19 cellular contexts compared by ENCODE assay signal in the genomic region with DNA sequence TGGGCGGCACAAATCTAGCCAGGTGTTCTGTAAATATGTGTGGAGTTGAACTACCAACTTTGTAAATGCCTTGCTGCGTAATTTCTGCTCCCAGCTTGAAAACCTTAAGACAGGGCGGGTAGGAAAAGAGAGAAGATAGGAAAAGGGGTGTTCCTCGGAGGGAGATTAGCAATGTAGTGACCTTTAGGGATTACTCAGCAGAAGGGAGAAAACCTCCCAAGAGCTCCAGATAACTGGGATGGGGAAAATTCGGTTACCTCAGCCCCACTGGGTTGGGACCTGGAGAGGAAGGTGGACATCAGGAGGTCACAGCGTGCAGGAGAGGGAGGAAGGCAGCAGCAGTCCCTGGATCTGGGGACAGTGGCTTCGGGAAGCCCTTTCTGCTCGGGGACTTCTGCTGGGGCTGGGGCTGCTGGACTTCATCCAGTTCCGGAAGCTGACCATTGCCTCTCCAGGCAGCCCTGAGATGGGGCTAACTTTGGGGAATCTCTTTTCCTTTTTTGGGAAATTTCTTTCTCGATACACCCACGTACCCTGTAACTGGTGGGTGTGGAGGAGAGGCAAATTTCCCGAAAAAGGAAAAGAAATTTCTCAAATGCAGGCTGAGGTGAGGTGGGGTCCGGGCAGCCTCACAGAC. TPM values are rescaled to one million over a fixed set of nuclear protein-coding genes. Genes with fewer than 3 reads are reported as not detected.
DNase-seq lines count a peak whose midpoint lies in the region; ATAC-seq and TF ChIP-seq lines count a peak whose summit lies in the region.
"Had no signal": no experiment of that assay in that cellular context is flagged by ENCODE, and none has a peak within 500 bp of the region (broad histone marks: within the 10 kb centered on the region; RNA-seq: fewer than 3 reads in every experiment).

No MANE protein-coding gene starts in this region.

- peaks cover 44% of the 10 kb centered on the region for H3K36me3 Mint-ChIP-seq in nephron progenitor cell (ENCODE audit: low read depth)

- no peaks in the 10 kb centered on the region for H3K9me2 ChIP-seq in PC-9 (ENCODE audit: insufficient read depth)

- CTCF ChIA-PET in PC-9 (lab: Charles Lee): no interaction called here

- peaks cover 96% of the 10 kb centered on the region for H3F3A ChIP-seq in PC-9 (ENCODE audit: insufficient read depth, low read depth)

- peak; percentile 49 for DNase-seq in activated effector memory CD4-positive, alpha-beta T cell treated with anti-CD3 and anti-CD28 coated beads, Interleukin-2, amount 50 U/mL, for 16 hours
- no peak for DNase-seq in activated effector memory CD4-positive, alpha-beta T cell treated with Interleukin-2 at 50 U/mL for 16 hours
- DNase-seq in dorsolateral prefrontal cortex (peak in 3 of 10 donors; percentile 23 to 35 (median 33)), nephron progenitor cell (no peak), testis (no peak), NAMALWA (ENCODE audit: low spot score) (no peak), PC-9 (no peak)
- DNase-seq: 8988T; activated CD8-positive, alpha-beta T cell treated with anti-CD3 and anti-CD28 coated beads, Interleukin-2, amount 10 ng/mL, durations not matched to agents 7 days and 5 days; activated T-cell treated with anti-CD3 and anti-CD28 coated beads, Interleukin-2, amount 50 U/mL, for 24 hours; BE2C; NCI-H1694; stimulated activated CD4-positive, alpha-beta T cell treated with anti-CD3 and anti-CD28 coated beads, Interleukin-15, amount 100 ng/mL, for 24 hours; stimulated activated naive CD8-positive, alpha-beta T cell treated with anti-CD3 and anti-CD28 coated beads, Interleukin-15, Interleukin-2, amounts not matched to agents 100 U/mL and 50 U/mL, for 24 hours had no signal

- no peak overlapping the region for H3K4me3 Mint-ChIP-seq in nephron progenitor cell
- H3K4me3 Mint-ChIP-seq: activated CD8-positive, alpha-beta T cell treated with anti-CD3 and anti-CD28 coated beads, Interleukin-2, amount 10 ng/mL, durations not matched to agents 7 days and 5 days; activated naive CD4-positive, alpha-beta T cell treated with anti-CD3 and anti-CD28 coated beads, Interleukin-2, amount 50 U/mL, for 24 hours; activated T-cell treated with anti-CD3 and anti-CD28 coated beads, Interleukin-2, amount 50 U/mL, for 24 hours; IgD-negative memory B cell had no signal

- TF ChIP-seq POLR2A in testis (IDR thresholded peaks at IDR 0.05): no peak

- H3K9me3 ChIP-seq in testis (no peaks in the 10 kb centered on the region), PC-9 (ENCODE audit: insufficient read depth, low read depth) (no peaks in the 10 kb centered on the region)
- H3K9me3 ChIP-seq: BE2C, HAP-1, mucosa of descending colon had no signal

- TF ChIP-seq CTCF in dorsolateral prefrontal cortex (IDR thresholded peaks at IDR 0.05 in 54 of 56, conservative IDR thresholded peaks at IDR 0.05 in 2 of 56; ENCODE audit: low read depth in 1 of 56, partially characterized antibody in 56 of 56) (no peak), nephron progenitor cell (IDR thresholded peaks at IDR 0.05) (no peak), testis (IDR thresholded peaks at IDR 0.05) (no peak), PC-9 (conservative IDR thresholded peaks at IDR 0.05) (no peak)

- H3K4me3 ChIP-seq in dorsolateral prefrontal cortex: peak overlapping the region in 1 of 59 donors; percentile 19
- H3K4me3 ChIP-seq in testis: no peak overlapping the region
- no peak overlapping the region for H3K4me3 ChIP-seq in PC-9
- H3K4me3 ChIP-seq: HAP-1, mucosa of descending colon had no signal

- H3K27me3 ChIP-seq in dorsolateral prefrontal cortex (no peaks in the 10 kb centered on the region), testis (no peaks in the 10 kb centered on the region), PC-9 (ENCODE audit: insufficient read depth, low read depth) (no peaks in the 10 kb centered on the region)
- H3K27me3 ChIP-seq: BE2C had no signal

- peak overlapping the region; percentile 55 for H3K27ac Mint-ChIP-seq in nephron progenitor cell
- H3K27ac Mint-ChIP-seq: activated CD8-positive, alpha-beta T cell treated with anti-CD3 and anti-CD28 coated beads, Interleukin-2, amount 10 ng/mL, durations not matched to agents 7 days and 5 days; activated naive CD4-positive, alpha-beta T cell treated with anti-CD3 and anti-CD28 coated beads, Interleukin-2, amount 50 U/mL, for 24 hours; activated T-cell treated with anti-CD3 and anti-CD28 coated beads, Interleukin-2, amount 50 U/mL, for 24 hours had no signal

- H3K4me1 ChIP-seq in testis (peaks cover 34% of the 10 kb centered on the region), PC-9 (replicated peaks; ENCODE audit: insufficient read depth) (peaks cover 46% of the 10 kb centered on the region)
- H3K4me1 ChIP-seq: BE2C, HAP-1 had no signal

- BruUV-seq in PC-9 (replicated peaks; lab: Mats Ljungman, UMichigan): no TSS peak

- peaks cover 81% of the 10 kb centered on the region for H4K20me1 ChIP-seq in PC-9 (ENCODE audit: insufficient read depth)

- intact Hi-C loops in dorsolateral prefrontal cortex (cut with DNase I) (no loop called here), testis (cut with DNase I; ENCODE audit: low total_unique reads) (no loop called here), PC-9 (cut with micrococcal nuclease; ENCODE audit: unreplicated experiment) (no loop called here)

- POLR2A ChIA-PET in PC-9 (lab: Charles Lee; ENCODE audit: unreplicated experiment): no interaction called here

- H3K27me3 Mint-ChIP-seq in nephron progenitor cell (ENCODE audit: low read depth, poor library complexity): no peaks in the 10 kb centered on the region
- H3K27me3 Mint-ChIP-seq: activated naive CD4-positive, alpha-beta T cell treated with anti-CD3 and anti-CD28 coated beads, Interleukin-2, amount 50 U/mL, for 24 hours; activated T-cell treated with anti-CD3 and anti-CD28 coated beads, Interleukin-2, amount 50 U/mL, for 24 hours; IgD-negative memory B cell had no signal

- peaks cover 74% of the 10 kb centered on the region for H3K4me1 Mint-ChIP-seq in nephron progenitor cell

- 62 to 70% methylated on average over 13 of the region's 13 CpGs for WGBS in testis, 2 donors

- H3K9me3 Mint-ChIP-seq in nephron progenitor cell: no peaks in the 10 kb centered on the region
- H3K9me3 Mint-ChIP-seq: activated naive CD4-positive, alpha-beta T cell treated with anti-CD3 and anti-CD28 coated beads, Interleukin-2, amount 50 U/mL, for 24 hours; activated T-cell treated with anti-CD3 and anti-CD28 coated beads, Interleukin-2, amount 50 U/mL, for 24 hours; IgD-negative memory B cell had no signal

- ATAC-seq in HG03571 (IDR thresholded peaks at IDR 0.05; ENCODE audit: unreplicated experiment): no peak
- ATAC-seq: activated CD8-positive, alpha-beta T cell treated with anti-CD3 and anti-CD28 coated beads, Interleukin-2, amount 10 ng/mL, durations not matched to agents 7 days and 5 days; mucosa of descending colon; stimulated activated naive CD8-positive, alpha-beta T cell treated with anti-CD3 and anti-CD28 coated beads, Interleukin-15, Interleukin-2, amounts not matched to agents 100 U/mL and 50 U/mL, for 24 hours had no signal

- H3K36me3 ChIP-seq in testis (ENCODE audit: low read depth, missing control alignments) (no peaks in the 10 kb centered on the region), PC-9 (ENCODE audit: low read depth) (peaks cover 70% of the 10 kb centered on the region)

- H3K27ac ChIP-seq in dorsolateral prefrontal cortex (peak overlapping the region in 33 of 59 donors; percentile 1 to 70 (median 30)), testis (peak overlapping the region; percentile 8 to 15), PC-9 (no peak overlapping the region)

- H2AFZ ChIP-seq in PC-9: no peak overlapping the region

- H3K4me2 ChIP-seq in PC-9: no peak overlapping the region

- H3K79me2 ChIP-seq in PC-9 (ENCODE audit: low read depth): peaks cover 96% of the 10 kb centered on the region

RNA-seq across cellular contexts. Expression of a gene that starts 39.2 kb away (rescaled TPM):
- total RNA-seq in dorsolateral prefrontal cortex (100 to 1,000 TPM; 402 to 682 (median 476) TPM), testis (100 to 1,000 TPM; 304 to 337 TPM), PC-9 (2021) (411 and 443 TPM in 2 replicates)
- polyA plus RNA-seq in testis (ENCODE audit: insufficient read depth, low read depth, low replicate concordance): 191 TPM
